22 cellular contexts compared by ENCODE assay signal in the genomic region with DNA sequence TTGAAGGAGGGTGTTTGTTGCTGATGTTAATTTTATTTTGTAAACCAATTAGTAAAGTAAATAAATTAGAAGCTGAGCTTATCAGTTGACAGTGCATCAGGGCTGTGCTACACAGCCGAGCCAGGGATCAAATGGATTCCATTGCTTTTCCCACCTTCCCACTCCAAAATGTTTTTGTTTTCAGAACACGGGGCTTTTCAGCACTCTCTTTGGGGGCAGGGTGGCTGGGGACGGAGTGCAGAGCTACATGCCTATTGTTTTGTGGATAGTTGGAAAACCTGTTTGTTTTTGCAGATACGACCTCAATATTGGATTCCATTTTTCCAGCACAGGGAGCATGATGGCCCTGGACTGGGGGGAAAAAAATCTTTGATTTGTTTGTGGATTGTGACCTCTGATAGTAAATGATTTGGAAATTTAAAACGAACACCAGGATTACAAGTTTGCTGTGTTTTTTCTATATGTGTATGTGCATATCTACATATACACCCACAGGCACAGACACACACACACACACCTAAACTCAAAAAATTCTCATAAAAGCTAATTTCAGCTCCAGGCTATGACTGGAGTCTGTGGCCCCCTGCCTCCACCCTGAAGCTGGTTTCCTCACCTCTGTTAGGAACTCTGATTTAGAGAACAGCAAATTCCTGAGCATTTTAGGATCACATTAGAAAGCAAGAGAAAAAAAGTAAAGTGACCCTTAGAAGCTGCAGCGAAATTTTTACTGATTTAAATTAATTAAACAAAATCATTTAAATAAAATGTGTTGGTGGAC.
A peak's percentile ranks its signal among the peaks of the same experiment; 100 is the strongest.
DNase-seq lines count a peak whose midpoint lies in the region; ATAC-seq and TF ChIP-seq lines count a peak whose summit lies in the region.
"Had no signal": no experiment of that assay in that cellular context is flagged by ENCODE, and none has a peak within 500 bp of the region (broad histone marks: within the 10 kb centered on the region; RNA-seq: fewer than 3 reads in every experiment).

No MANE protein-coding gene starts in this region.

- H3K79me2 ChIP-seq in H9 (ENCODE audit: insufficient read depth, low read length), result no peaks in the 10 kb centered on the region

- H3K79me1 ChIP-seq in H9 (ENCODE audit: insufficient read depth, low read depth, low read length, poor library complexity, severe bottlenecking), result no peaks in the 10 kb centered on the region

- H3K27ac Mint-ChIP-seq in H9 (peak overlapping the region; percentile 77 to 99 (median 83)), endodermal cell (peak overlapping the region; percentile 92), neural crest cell (ENCODE audit: unreplicated experiment) (no peak overlapping the region)
- H3K27ac Mint-ChIP-seq: CD8-positive, alpha-beta memory T cell had no signal

- H3K23me2 ChIP-seq in H9 (ENCODE audit: insufficient read length, low read depth, low read length, poor library complexity, severe bottlenecking), result peaks cover 4% of the 10 kb centered on the region

- no peak overlapping the region for H4K5ac ChIP-seq in H9 (ENCODE audit: insufficient read length, low read depth, low read length)

- H4K8ac ChIP-seq in H9 (replicated peaks; ENCODE audit: insufficient read length, low read depth, low read length), result no peak overlapping the region

- H4K91ac ChIP-seq in H9 (ENCODE audit: insufficient read length, low read depth, low read length), result no peak overlapping the region

- peak overlapping the region; percentile 39 for H3K4me2 ChIP-seq in H9 (ENCODE audit: insufficient read depth, insufficient read length, low read length)
- H3K4me2 ChIP-seq: SK-N-SH had no signal

- H3K27ac ChIP-seq in H9 (ENCODE audit: insufficient read length, low read depth, low read length), result no peak overlapping the region
- H3K27ac ChIP-seq in HUES64 (ENCODE audit: low read depth, low read length), result peak overlapping the region; percentile 96
- peak overlapping the region; percentile 56 for H3K27ac ChIP-seq in endodermal cell (ENCODE audit: low read depth, low read length)

- H3K4me3 Mint-ChIP-seq in H9 (peak overlapping the region; percentile 7 to 59; a peak in 4 of 5 replicates), endodermal cell (peak overlapping the region; percentile 42), neural crest cell (peak overlapping the region; percentile 21)
- H3K4me3 Mint-ChIP-seq: CD8-positive, alpha-beta memory T cell had no signal

- peaks cover 2 to 4% of the 10 kb centered on the region in 2 experiments; a peak in 2 of 5 replicates for H3K9me3 Mint-ChIP-seq in H9
- no peaks in the 10 kb centered on the region for H3K9me3 Mint-ChIP-seq in endodermal cell
- no peaks in the 10 kb centered on the region for H3K9me3 Mint-ChIP-seq in neural crest cell

- no peak overlapping the region for H2AK5ac ChIP-seq in H9 (ENCODE audit: insufficient read length, low read length)

- H2BK20ac ChIP-seq in H9 (ENCODE audit: low read depth, low read length, poor library complexity, severe bottlenecking), result no peak overlapping the region

- no peak overlapping the region for H2BK12ac ChIP-seq in H9 (ENCODE audit: insufficient read length, low read depth, low read length)

- H3K9me3 ChIP-seq in H9 (ENCODE audit: control insufficient read depth, low read depth, low read length), result no peaks in the 10 kb centered on the region
- H3K9me3 ChIP-seq in HUES64 (ENCODE audit: insufficient read depth, low read depth, low read length), result no peaks in the 10 kb centered on the region
- no peaks in the 10 kb centered on the region for H3K9me3 ChIP-seq in endodermal cell (ENCODE audit: control insufficient read depth, low read length)
- H3K9me3 ChIP-seq: SK-N-SH had no signal

- H3K56ac ChIP-seq in H9 (ENCODE audit: insufficient read length, low read depth, low read length), result no peak overlapping the region

- H3K36me3 Mint-ChIP-seq in H9 (ENCODE audit: insufficient read depth in 1 of 3, low read depth in 3 of 3), result no peaks in the 10 kb centered on the region
- no peaks in the 10 kb centered on the region for H3K36me3 Mint-ChIP-seq in endodermal cell (ENCODE audit: low read depth)
- H3K36me3 Mint-ChIP-seq in neural crest cell (ENCODE audit: low read depth), result no peaks in the 10 kb centered on the region
- H3K36me3 Mint-ChIP-seq: CD8-positive, alpha-beta memory T cell had no signal

- H2BK5ac ChIP-seq in H9 (ENCODE audit: insufficient read length, low read length), result no peak overlapping the region

- H3K4me1 Mint-ChIP-seq in H9 (peaks cover 73 to 81% of the 10 kb centered on the region in 2 experiments), endodermal cell (peaks cover 84% of the 10 kb centered on the region), neural crest cell (peaks cover 61% of the 10 kb centered on the region)
- H3K4me1 Mint-ChIP-seq: CD8-positive, alpha-beta memory T cell had no signal

- no peak for ATAC-seq in HG03460 (IDR thresholded peaks at IDR 0.05; ENCODE audit: unreplicated experiment)
- ATAC-seq in GM21381 (IDR thresholded peaks at IDR 0.05; ENCODE audit: unreplicated experiment), result no peak
- ATAC-seq: HepG2, PC-3 had no signal

- H3K27me3 Mint-ChIP-seq in H9 (ENCODE audit: low read depth), result peaks cover 2% of the 10 kb centered on the region
- peaks cover 76% of the 10 kb centered on the region for H3K27me3 Mint-ChIP-seq in endodermal cell (ENCODE audit: insufficient read depth)
- H3K27me3 Mint-ChIP-seq in neural crest cell (ENCODE audit: low read depth), result peaks cover 11% of the 10 kb centered on the region

- TF ChIP-seq CTCF in H9 (conservative IDR thresholded peaks at IDR 0.05) (no peak), endodermal cell (conservative IDR thresholded peaks at IDR 0.05) (no peak), neural crest cell (conservative IDR thresholded peaks at IDR 0.05) (no peak)

- no peak overlapping the region for H2BK15ac ChIP-seq in H9 (ENCODE audit: low read depth, low read length)

- peak overlapping the region; percentile 24 for H3K4me3 ChIP-seq in HUES64 (ENCODE audit: low read length)
- H3K4me3 ChIP-seq in endodermal cell (ENCODE audit: low read length), result peak overlapping the region; percentile 37

- no peak overlapping the region for H3K4ac ChIP-seq in H9 (ENCODE audit: low read depth, low read length)

- peak overlapping the region; percentile 30 for H3T11ph ChIP-seq in H9 (ENCODE audit: low read length)

- H3K14ac ChIP-seq in H9 (ENCODE audit: insufficient read depth, low read length), result no peak overlapping the region

- H3K23ac ChIP-seq in H9 (ENCODE audit: insufficient read length, low read depth, low read length), result no peak overlapping the region

- H3K27me3 ChIP-seq in H9 (ENCODE audit: insufficient read depth, low read length) (peaks cover 44% of the 10 kb centered on the region), HUES64 (ENCODE audit: insufficient read depth, low read length) (peaks cover 44% of the 10 kb centered on the region), endodermal cell (ENCODE audit: control insufficient read depth, insufficient read depth, low read length, poor library complexity, severe bottlenecking) (no peaks in the 10 kb centered on the region)

- DNase-seq in H9 (no peak), endodermal cell (peak; percentile 59), neural crest cell (ENCODE audit: low read depth, low spot score) (no peak), NCI-H2107 treated with DMSO at 0.1 percent for 48 hours (lab: John Stamatoyannopoulos, UW; ENCODE audit: unreplicated experiment) (no peak), NCI-H1694 treated with DMSO at 0.1 percent for 48 hours (lab: John Stamatoyannopoulos, UW) (no peak)
- DNase-seq: ACHN; C1 segment of cervical spinal cord; CD8-positive, alpha-beta memory T cell; DMS53; EL; KBM-7; NCI-H1436; NCI-H2029; NCI-H774; PC-3; RPMI8226; SHP77 treated with DMSO at 0.1 percent for 48 hours; SK-N-SH had no signal

- no peaks in the 10 kb centered on the region for H3K36me3 ChIP-seq in HUES64 (ENCODE audit: insufficient read depth, low read length)
- H3K36me3 ChIP-seq in endodermal cell (ENCODE audit: control insufficient read depth, insufficient read depth, low read length), result no peaks in the 10 kb centered on the region

- no peak overlapping the region for H3K18ac ChIP-seq in H9 (ENCODE audit: insufficient read length, low read depth, low read length)

- no peak overlapping the region for H3K9ac ChIP-seq in H9 (ENCODE audit: extremely low read depth, insufficient read length, low read length)
- H3K9ac ChIP-seq in HUES64 (ENCODE audit: low read depth, low read length), result peak overlapping the region; percentile 18
- no peak overlapping the region for H3K9ac ChIP-seq in endodermal cell (ENCODE audit: extremely low read depth, low read length, poor library complexity, severe bottlenecking)
- H3K9ac ChIP-seq: SK-N-SH had no signal

- peaks cover 8% of the 10 kb centered on the region for H3K4me1 ChIP-seq in H9 (ENCODE audit: insufficient read depth, low read length)
- H3K4me1 ChIP-seq in HUES64 (ENCODE audit: insufficient read depth, low read length), result peaks cover 75% of the 10 kb centered on the region
- peaks cover 45% of the 10 kb centered on the region for H3K4me1 ChIP-seq in endodermal cell (ENCODE audit: control insufficient read depth, insufficient read depth, low read length)

- no CpG with 5 or more reads among the region's 6 CpGs for WGBS in H9 (ENCODE audit: extremely low coverage, insufficient read length, low lambda C conversion rate)
- under 1% methylated on average over 5 of the region's 6 CpGs for WGBS in HUES64
- 9 to 14% methylated on average over 1 to 5 of the region's 6 CpGs for WGBS in endodermal cell (ENCODE audit: insufficient coverage in 1 of 2, insufficient read length in 1 of 2), 2 experiments

- no peak overlapping the region for H2AFZ ChIP-seq in H9 (ENCODE audit: low read length)

- no peaks in the 10 kb centered on the region for H4K20me1 ChIP-seq in H9 (ENCODE audit: control insufficient read depth, insufficient read depth, insufficient read length)

- H2BK120ac ChIP-seq in H9 (ENCODE audit: low read depth, low read length, poor library complexity, severe bottlenecking), result no peak overlapping the region
